ENCODE assay signal across 2 cellular contexts in genomic region chr10:49754951-49755350, GRCh38. TPM values are rescaled to one million over a fixed set of nuclear protein-coding genes. Genes with fewer than 3 reads are reported as not detected.
"Had no signal": no experiment of that assay in that cellular context is flagged by ENCODE, and none has a peak within 500 bp of the region (broad histone marks: within the 10 kb centered on the region; RNA-seq: fewer than 3 reads in every experiment).

No MANE protein-coding gene starts in this region.

RNA-seq across cellular contexts. Expression of gene OGDHL, which starts 7.2 kb away (rescaled TPM):
- total RNA-seq: PC-9, RPMI7951 had no signal
